Comparison of ENCODE assay signal across 32 cellular contexts in genomic region chr2:71751590-71751989, GRCh38.
"Had no signal": no experiment of that assay in that cellular context is flagged by ENCODE, and none has a peak within 500 bp of the region (broad histone marks: within the 10 kb centered on the region; RNA-seq: fewer than 3 reads in every experiment).

No MANE protein-coding gene starts in this region.

- H3K9me3 ChIP-seq: adrenal gland, ascending aorta, body of pancreas, breast epithelium had no signal

- ATAC-seq: activated naive CD4-positive, alpha-beta T cell treated with anti-CD3 and anti-CD28 coated beads, Interleukin-2, amount 50 U/mL, for 72 hours; activated naive CD8-positive, alpha-beta T cell treated with anti-CD3 and anti-CD28 coated beads, Interleukin-2, amount 50 U/mL, for 24 hours; activated T-cell treated with anti-CD3 and anti-CD28 coated beads, Interleukin-2, amount 50 U/mL, for 4 hours; activated T-cell treated with anti-CD3 and anti-CD28 coated beads, Interleukin-2, amount 50 U/mL, for 72 hours; activated T-helper 17 cell treated with anti-CD3 and anti-CD28 coated beads, Interleukin-2, amount 50 U/mL, for 72 hours; body of pancreas had no signal

- H3K27me3 ChIP-seq: ascending aorta, body of pancreas, brain microvascular endothelial cell, breast epithelium, cardiac muscle cell had no signal

- DNase-seq: activated effector memory CD4-positive, alpha-beta T cell treated with anti-CD3 and anti-CD28 coated beads, Interleukin-2, amount 50 U/mL, for 16 hours; activated effector memory CD4-positive, alpha-beta T cell treated with Interleukin-2 at 50 U/mL for 16 hours; activated gamma-delta T cell; activated gamma-delta T cell treated with Interleukin-2 at 50 U/mL for 16 hours; activated naive CD4-positive, alpha-beta T cell; activated naive CD4-positive, alpha-beta T cell treated with anti-CD3 and anti-CD28 coated beads for 36 hours; activated naive CD4-positive, alpha-beta T cell treated with anti-CD3 and anti-CD28 coated beads, Interleukin-2, amount 10 ng/mL, durations not matched to agents 7 days and 5 days; activated naive CD4-positive, alpha-beta T cell treated with anti-CD3 and anti-CD28 coated beads, Interleukin-2, amount 50 U/mL, for 16 hours; activated naive CD4-positive, alpha-beta T cell treated with Interleukin-2 at 50 U/mL for 16 hours; activated naive CD8-positive, alpha-beta T cell treated with anti-CD3 and anti-CD28 coated beads for 36 hours; activated naive CD8-positive, alpha-beta T cell treated with anti-CD3 and anti-CD28 coated beads, Interleukin-2, amount 10 ng/mL, durations not matched to agents 7 days and 5 days; activated naive CD8-positive, alpha-beta T cell treated with anti-CD3 and anti-CD28 coated beads, Interleukin-2, amount 50 U/mL, for 24 hours; activated T-cell treated with anti-CD3 and anti-CD28 coated beads, Interleukin-2, amount 50 U/mL, for 4 hours; activated T-cell treated with anti-CD3 and anti-CD28 coated beads, Interleukin-2, amount 50 U/mL, for 48 hours; activated T-cell treated with anti-CD3 and anti-CD28 coated beads, Interleukin-2, amount 50 U/mL, for 72 hours; adrenal gland; amniotic stem cell; amygdala; anterior cingulate cortex; aorta; body of pancreas; brain microvascular endothelial cell; caudate nucleus; central memory CD4-positive, alpha-beta T cell; cerebellar nuclear complex had no signal

- FAIRE-seq: astrocyte, bronchial epithelial cell had no signal

- H3K4me3 ChIP-seq: adrenal gland, ascending aorta, body of pancreas, breast epithelium, cardiac muscle cell had no signal

- H3K36me3 ChIP-seq: adrenal gland, ascending aorta, brain microvascular endothelial cell, breast epithelium, cardiac muscle cell had no signal

- H3K27ac ChIP-seq: adrenal gland, ascending aorta, body of pancreas, brain microvascular endothelial cell, breast epithelium, cardiac muscle cell had no signal
